28 cellular contexts compared by ENCODE assay signal in genomic region chr4:11616856-11617255, GRCh38.
"Had no signal": no experiment of that assay in that cellular context is flagged by ENCODE, and none has a peak within 500 bp of the region (broad histone marks: within the 10 kb centered on the region; RNA-seq: fewer than 3 reads in every experiment).

No MANE protein-coding gene starts in this region.

- H3K27me3 ChIP-seq: brain microvascular endothelial cell had no signal

- ATAC-seq: activated CD4-positive, CD25-positive, alpha-beta regulatory T cell treated with anti-CD3 and anti-CD28 coated beads, Interleukin-2, amount 50 U/mL, for 24 hours; activated CD8-positive, alpha-beta T cell treated with anti-CD3 and anti-CD28 coated beads for 36 hours; activated T-cell treated with anti-CD3 and anti-CD28 coated beads, Interleukin-2, amount 50 U/mL, for 4 hours; activated T-helper 17 cell treated with anti-CD3 and anti-CD28 coated beads, Interleukin-2, amount 50 U/mL, for 72 hours; effector memory CD8-positive, alpha-beta T cell; T-helper 17 cell had no signal

- H3K36me3 Mint-ChIP-seq: activated naive CD8-positive, alpha-beta T cell had no signal

- H3K27ac Mint-ChIP-seq: activated B cell treated with CpG ODN at 0.5 μM for 24 hours; activated CD8-positive, alpha-beta T cell treated with anti-CD3 and anti-CD28 coated beads for 36 hours; activated naive CD8-positive, alpha-beta T cell; activated T-helper 17 cell treated with anti-CD3 and anti-CD28 coated beads, Interleukin-2, amount 50 U/mL, for 72 hours; effector memory CD8-positive, alpha-beta T cell; T-helper 17 cell; T-helper 2 cell treated with Interferon-gamma antibody and Interleukin-4, amounts not matched to agents 5 μg/mL and 100 μg/mL, for 36 hours had no signal

- H3K9me3 Mint-ChIP-seq: activated B cell treated with CpG ODN at 0.5 μM for 24 hours; activated CD8-positive, alpha-beta T cell treated with anti-CD3 and anti-CD28 coated beads for 36 hours; activated T-cell treated with anti-CD3 and anti-CD28 coated beads, Interleukin-2, amount 50 U/mL, for 4 hours; activated T-helper 17 cell treated with anti-CD3 and anti-CD28 coated beads, Interleukin-2, amount 50 U/mL, for 72 hours; effector memory CD8-positive, alpha-beta T cell; T-helper 2 cell treated with Interferon-gamma antibody and Interleukin-4, amounts not matched to agents 5 μg/mL and 100 μg/mL, for 36 hours had no signal

- H3K4me1 Mint-ChIP-seq: activated T-helper 17 cell treated with anti-CD3 and anti-CD28 coated beads, Interleukin-2, amount 50 U/mL, for 72 hours; T-helper 17 cell had no signal

- DNase-seq: activated B cell treated with CpG ODN at 0.5 μM for 24 hours; activated CD4-positive, alpha-beta T cell treated with anti-CD3 and anti-CD28 coated beads for 48 hours; activated CD4-positive, alpha-beta T cell treated with anti-CD3 and anti-CD28 coated beads, Interleukin-2, amount 50 U/mL, for 1 hour; activated CD4-positive, alpha-beta T cell treated with anti-CD3 and anti-CD28 coated beads, Interleukin-2, amount 50 U/mL, for 48 hours; activated CD8-positive, alpha-beta memory T cell treated with anti-CD3 and anti-CD28 coated beads for 24 hours; activated CD8-positive, alpha-beta T cell treated with anti-CD3 and anti-CD28 coated beads for 36 hours; activated effector memory CD4-positive, alpha-beta T cell treated with Interleukin-2 at 50 U/mL for 16 hours; activated gamma-delta T cell treated with Interleukin-2 at 50 U/mL for 16 hours; activated naive CD4-positive, alpha-beta T cell treated with anti-CD3 and anti-CD28 coated beads, Interleukin-2, amount 50 U/mL, for 16 hours; activated naive CD4-positive, alpha-beta T cell treated with Interleukin-2 at 50 U/mL for 16 hours; activated T-cell treated with anti-CD3 and anti-CD28 coated beads, Interleukin-2, amount 50 U/mL, for 4 hours; amniotic stem cell; anterior cingulate cortex; brain microvascular endothelial cell; caudate nucleus; cortex of kidney; dermis blood vessel endothelial cell; effector CD4-positive, alpha-beta T cell; effector memory CD8-positive, alpha-beta T cell; foreskin fibroblast; head of caudate nucleus; T-helper 17 cell; T1000; WERI-Rb-1 had no signal

- H3K4me3 Mint-ChIP-seq: activated B cell treated with CpG ODN at 0.5 μM for 24 hours; activated CD8-positive, alpha-beta T cell treated with anti-CD3 and anti-CD28 coated beads for 36 hours; activated naive CD8-positive, alpha-beta T cell; activated T-cell treated with anti-CD3 and anti-CD28 coated beads, Interleukin-2, amount 50 U/mL, for 4 hours; activated T-helper 17 cell treated with anti-CD3 and anti-CD28 coated beads, Interleukin-2, amount 50 U/mL, for 72 hours; effector memory CD8-positive, alpha-beta T cell; T-helper 17 cell; T-helper 2 cell treated with Interferon-gamma antibody and Interleukin-4, amounts not matched to agents 5 μg/mL and 100 μg/mL, for 36 hours had no signal

- H3K36me3 ChIP-seq: brain microvascular endothelial cell, WERI-Rb-1 had no signal

- H3K27me3 Mint-ChIP-seq: activated B cell treated with CpG ODN at 0.5 μM for 24 hours; activated CD8-positive, alpha-beta T cell treated with anti-CD3 and anti-CD28 coated beads for 36 hours; activated naive CD8-positive, alpha-beta T cell; T-helper 17 cell had no signal

- H3K27ac ChIP-seq: brain microvascular endothelial cell, WERI-Rb-1 had no signal
